In genomic region chr3:160685144-160685766, GRCh38 we compare ENCODE assay signal across 12 cellular contexts. TPM values are rescaled to one million over a fixed set of nuclear protein-coding genes. Genes with fewer than 3 reads are reported as not detected.
DNase-seq lines count a peak whose midpoint lies in the region; ATAC-seq, FAIRE-seq and TF ChIP-seq lines count a peak whose summit lies in the region.
"Had no signal": no experiment of that assay in that cellular context is flagged by ENCODE, and none has a peak within 500 bp of the region (broad histone marks: within the 10 kb centered on the region; RNA-seq: fewer than 3 reads in every experiment).

No MANE protein-coding gene starts in this region.

- no peaks in the 10 kb centered on the region for H3K36me3 ChIP-seq in brain microvascular endothelial cell (replicated peaks)

- TF ChIP-seq CTCF in C4-2B (conservative IDR thresholded peaks at IDR 0.05) = peak; percentile 69
- peak; percentile 34 for TF ChIP-seq CTCF in brain microvascular endothelial cell (IDR thresholded peaks at IDR 0.05; ENCODE audit: low read depth, low read length, missing control alignments)
- peak; percentile 67 for TF ChIP-seq CTCF in mesothelial cell of epicardium (IDR thresholded peaks at IDR 0.05; ENCODE audit: unreplicated experiment)

- H3K4me3 Mint-ChIP-seq in mesothelial cell of epicardium = no peak overlapping the region
- H3K4me3 Mint-ChIP-seq: activated CD8-positive, alpha-beta T cell treated with anti-CD3 and anti-CD28 coated beads for 36 hours; activated naive CD8-positive, alpha-beta T cell treated with anti-CD3 and anti-CD28 coated beads, Interleukin-2, amount 10 ng/mL, durations not matched to agents 7 days and 5 days had no signal

- no peak for FAIRE-seq in frontal cortex (lab: Jason Lieb, UNC)

- H3K4me3 ChIP-seq in brain microvascular endothelial cell (ENCODE audit: low read depth, low read length) = no peak overlapping the region

- H3K27me3 ChIP-seq in brain microvascular endothelial cell (replicated peaks) = no peaks in the 10 kb centered on the region

- ATAC-seq in HG03025 (IDR thresholded peaks at IDR 0.05; ENCODE audit: low FRiP score, unreplicated experiment) = no peak
- ATAC-seq in GM18861 (IDR thresholded peaks at IDR 0.05; ENCODE audit: unreplicated experiment) = no peak
- ATAC-seq: activated CD8-positive, alpha-beta T cell treated with anti-CD3 and anti-CD28 coated beads for 36 hours had no signal

- H3K27me3 Mint-ChIP-seq in mesothelial cell of epicardium (ENCODE audit: low read depth) = no peaks in the 10 kb centered on the region

- H3K27ac ChIP-seq in C4-2B (no peak overlapping the region), brain microvascular endothelial cell (no peak overlapping the region), substantia nigra (ENCODE audit: low read depth, low read length, poor library complexity, severe bottlenecking) (no peak overlapping the region)

- H3K4me1 Mint-ChIP-seq in mesothelial cell of epicardium = no peaks in the 10 kb centered on the region
- H3K4me1 Mint-ChIP-seq: activated naive CD8-positive, alpha-beta T cell treated with anti-CD3 and anti-CD28 coated beads, Interleukin-2, amount 10 ng/mL, durations not matched to agents 7 days and 5 days had no signal

- no peak overlapping the region for H3K27ac Mint-ChIP-seq in mesothelial cell of epicardium
- H3K27ac Mint-ChIP-seq: activated CD8-positive, alpha-beta T cell treated with anti-CD3 and anti-CD28 coated beads for 36 hours; activated naive CD8-positive, alpha-beta T cell treated with anti-CD3 and anti-CD28 coated beads, Interleukin-2, amount 10 ng/mL, durations not matched to agents 7 days and 5 days had no signal

- no peaks in the 10 kb centered on the region for H3K9me3 Mint-ChIP-seq in mesothelial cell of epicardium
- H3K9me3 Mint-ChIP-seq: activated CD8-positive, alpha-beta T cell treated with anti-CD3 and anti-CD28 coated beads for 36 hours; activated naive CD8-positive, alpha-beta T cell treated with anti-CD3 and anti-CD28 coated beads, Interleukin-2, amount 10 ng/mL, durations not matched to agents 7 days and 5 days had no signal

- in situ Hi-C loops in brain microvascular endothelial cell (cut with HindIII; ENCODE audit: low pct_ligation_motif_present, low sequenced_read_pairs) = loop anchor here (25.0 kb wide), 1 partner anchor 252 kb away; no protein-coding TSS in a partner anchor

- DNase-seq in LHCN-M2 (ENCODE audit: low read depth) (peak; percentile 2), brain microvascular endothelial cell (no peak), mesothelial cell of epicardium (ENCODE audit: low spot score in 2 of 2, unreplicated experiment in 2 of 2) (no peak), substantia nigra (lab: John Stamatoyannopoulos, UW) (no peak), frontal cortex (ENCODE audit: low spot score in 2 of 2) (no peak)
- DNase-seq: activated CD8-positive, alpha-beta T cell treated with anti-CD3 and anti-CD28 coated beads for 36 hours; activated naive CD8-positive, alpha-beta T cell treated with anti-CD3 and anti-CD28 coated beads, Interleukin-2, amount 10 ng/mL, durations not matched to agents 7 days and 5 days; DMS153 had no signal

- no peaks in the 10 kb centered on the region for H3K36me3 Mint-ChIP-seq in mesothelial cell of epicardium
- H3K36me3 Mint-ChIP-seq: activated naive CD8-positive, alpha-beta T cell treated with anti-CD3 and anti-CD28 coated beads, Interleukin-2, amount 10 ng/mL, durations not matched to agents 7 days and 5 days had no signal

RNA-seq across cellular contexts. Expression of gene ARL14, which starts 8.3 kb away (rescaled TPM):
- total RNA-seq in LHCN-M2 (2014; rRNA removed) (not detected in 2 replicates), mesothelial cell of epicardium (not detected in 3 replicates), frontal cortex (not detected)
- not detected for polyA plus RNA-seq in LHCN-M2 (2012)
- total RNA-seq: activated CD8-positive, alpha-beta T cell treated with anti-CD3 and anti-CD28 coated beads for 36 hours; activated naive CD8-positive, alpha-beta T cell treated with anti-CD3 and anti-CD28 coated beads, Interleukin-2, amount 10 ng/mL, durations not matched to agents 7 days and 5 days; NCI-H460 had no signal
